9 cellular contexts compared by ENCODE assay signal in genomic region chr7:44488955-44489354, GRCh38. TPM values are rescaled to one million over a fixed set of nuclear protein-coding genes. Genes with fewer than 3 reads are reported as not detected.
DNase-seq lines count a peak whose midpoint lies in the region; ATAC-seq, FAIRE-seq and TF ChIP-seq lines count a peak whose summit lies in the region.
"Had no signal": no experiment of that assay in that cellular context is flagged by ENCODE, and none has a peak within 500 bp of the region (broad histone marks: within the 10 kb centered on the region; RNA-seq: fewer than 3 reads in every experiment).

No MANE protein-coding gene starts in this region.

- 83% methylated on average over 3 of the region's 3 CpGs for WGBS in prostate gland

- H3K79me2 ChIP-seq in PC-3 (ENCODE audit: low read length) (peaks cover 63% of the 10 kb centered on the region), endothelial cell of umbilical vein (ENCODE audit: control insufficient read depth, insufficient read depth, low read length) (peaks cover 52% of the 10 kb centered on the region)

- H3K27me3 ChIP-seq in GM06990 (replicated peaks; ENCODE audit: control insufficient read depth, insufficient read depth, low read length) (no peaks in the 10 kb centered on the region), PC-3 (ENCODE audit: low read length) (no peaks in the 10 kb centered on the region), endothelial cell of umbilical vein (ENCODE audit: control insufficient read depth in 2 of 2, insufficient read depth in 2 of 2, low read length in 2 of 2) (no peaks in the 10 kb centered on the region), prostate gland (replicated peaks; ENCODE audit: insufficient read depth) (no peaks in the 10 kb centered on the region)
- H3K27me3 ChIP-seq: neutrophil had no signal

- BruUV-seq in PC-3 (replicated peaks; lab: Mats Ljungman, UMichigan), result no TSS peak
- no TSS peak for BruUV-seq in endothelial cell of umbilical vein (replicated peaks; lab: Mats Ljungman, UMichigan)

- peaks cover 12% of the 10 kb centered on the region for H3K36me3 ChIP-seq in GM06990 (ENCODE audit: control insufficient read depth, insufficient read depth, low read length)
- peaks cover 15% of the 10 kb centered on the region for H3K36me3 ChIP-seq in PC-3 (ENCODE audit: low read depth, low read length)
- peaks cover 4 to 8% of the 10 kb centered on the region in 2 experiments for H3K36me3 ChIP-seq in endothelial cell of umbilical vein (ENCODE audit: control insufficient read depth in 2 of 2, extremely low read depth in 1 of 2, insufficient read depth in 2 of 2, low read length in 2 of 2)
- H3K36me3 ChIP-seq in prostate gland, result no peaks in the 10 kb centered on the region

- peaks cover 12% of the 10 kb centered on the region for H3K4me1 ChIP-seq in PC-3 (ENCODE audit: insufficient read depth, low read length)
- peaks cover 49% of the 10 kb centered on the region for H3K4me1 ChIP-seq in endothelial cell of umbilical vein (ENCODE audit: control insufficient read depth, extremely low read depth, insufficient read depth, low read length)
- peaks cover 22% of the 10 kb centered on the region for H3K4me1 ChIP-seq in prostate gland (replicated peaks)

- no peak for DNase-seq in GM06990 (ENCODE audit: extremely low read depth, insufficient read length)
- DNase-seq in PC-3, result no peak
- DNase-seq in endothelial cell of umbilical vein (ENCODE audit: low read depth, low spot score), result no peak
- DNase-seq in prostate gland (ENCODE audit: low spot score), result no peak
- no peak for DNase-seq in NCI-H748 (lab: John Stamatoyannopoulos, UW; ENCODE audit: unreplicated experiment)
- no peak for DNase-seq in cerebellar nuclear complex (lab: John Stamatoyannopoulos, UW)
- DNase-seq in mucosa of gallbladder (ENCODE audit: low spot score), result no peak
- no peak for DNase-seq in midbrain (lab: John Stamatoyannopoulos, UW)

- TF ChIP-seq CTCF in GM06990 (IDR thresholded peaks at IDR 0.05; ENCODE audit: insufficient read depth, low read length, poor library complexity, severe bottlenecking) (no peak), PC-3 (conservative IDR thresholded peaks at IDR 0.05; ENCODE audit: low read depth, low read length) (no peak), endothelial cell of umbilical vein (IDR thresholded peaks at IDR 0.05; ENCODE audit: extremely low read depth in 1 of 2, insufficient read depth in 1 of 2, low read depth in 1 of 2, low read length in 2 of 2) (no peak), prostate gland (IDR thresholded peaks at IDR 0.05) (no peak)

- H3K27ac ChIP-seq in PC-3 (ENCODE audit: low read length), result no peak overlapping the region
- no peak overlapping the region for H3K27ac ChIP-seq in endothelial cell of umbilical vein (ENCODE audit: insufficient read depth, low read depth, low read length)
- no peak overlapping the region for H3K27ac ChIP-seq in prostate gland
- H3K27ac ChIP-seq: neutrophil had no signal

- intact Hi-C loops in PC-3 (cut with micrococcal nuclease) (loop anchor here (5.0 kb wide), 1 partner anchor 78 kb away; no protein-coding TSS in a partner anchor), endothelial cell of umbilical vein (cut with micrococcal nuclease) (loop anchor here (2.0 kb wide), 1 partner anchor 360 kb away; the partner anchor contains the start of gene H2AZ2), prostate gland (cut with DNase I) (no loop called here)

- H3K9me3 ChIP-seq in PC-3 (ENCODE audit: low read length), result no peaks in the 10 kb centered on the region
- H3K9me3 ChIP-seq in endothelial cell of umbilical vein (replicated peaks; ENCODE audit: control insufficient read depth, insufficient read depth, low read length), result no peaks in the 10 kb centered on the region
- no peaks in the 10 kb centered on the region for H3K9me3 ChIP-seq in prostate gland
- H3K9me3 ChIP-seq: neutrophil had no signal

- H2AFZ ChIP-seq in PC-3 (ENCODE audit: low read length) (no peak overlapping the region), endothelial cell of umbilical vein (ENCODE audit: low read depth, low read length) (no peak overlapping the region)

- CTCF ChIA-PET in PC-3 (lab: Charles Lee) (interaction anchor here (1.1 kb wide), 1 partner anchor 76 kb away, joined by 5 read pairs; no protein-coding TSS in a partner anchor), endothelial cell of umbilical vein (lab: Charles Lee) (interaction anchor here (1.5 to 3.6 kb wide), 2 partner anchors 77 to 140 kb away, joined by 4 to 16 read pairs; no protein-coding TSS in a partner anchor)

- H3K9ac ChIP-seq in PC-3 (ENCODE audit: low read length) (peak overlapping the region; percentile 96; the same call in 1 of the 2 replicates), endothelial cell of umbilical vein (replicated peaks; ENCODE audit: extremely low read depth, insufficient read depth, low read length) (no peak overlapping the region)

- POLR2A ChIA-PET in PC-3 (lab: Charles Lee; ENCODE audit: unreplicated experiment), result no interaction called here
- POLR2A ChIA-PET in endothelial cell of umbilical vein (lab: Charles Lee), result no interaction called here

- H3F3A ChIP-seq in PC-3 (ENCODE audit: low read length, unreplicated experiment), result no peaks in the 10 kb centered on the region

- H3K9me1 ChIP-seq in endothelial cell of umbilical vein (replicated peaks; ENCODE audit: control insufficient read depth, extremely low read depth, insufficient read depth, low read length), result no peaks in the 10 kb centered on the region

- ATAC-seq in PC-3, result no peak

- no peak for TF ChIP-seq POLR2A in endothelial cell of umbilical vein (IDR thresholded peaks at IDR 0.05; ENCODE audit: low read depth, low read length)
- TF ChIP-seq POLR2A in prostate gland (IDR thresholded peaks at IDR 0.05), result no peak

- H3K9me2 ChIP-seq in PC-3 (replicated peaks; ENCODE audit: low read length), result no peaks in the 10 kb centered on the region

- H3K4me2 ChIP-seq in PC-3 (ENCODE audit: low read length), result peak overlapping the region; percentile 95
- H3K4me2 ChIP-seq in endothelial cell of umbilical vein (ENCODE audit: insufficient read depth, low read length), result peak overlapping the region; percentile 94

- no peak for FAIRE-seq in endothelial cell of umbilical vein (lab: Jason Lieb, UNC)

- dilution Hi-C loops in endothelial cell of umbilical vein (cut with MboI; ENCODE audit: extremely low pct_ligation_motif_present, low sequenced_read_pairs), result no loop called here

- peak overlapping the region; percentile 94 for H3K4me3 ChIP-seq in GM06990 (replicated peaks; ENCODE audit: low read depth, low read length)
- H3K4me3 ChIP-seq in PC-3 (ENCODE audit: low read length), result peak overlapping the region; percentile 89
- H3K4me3 ChIP-seq in endothelial cell of umbilical vein (replicated peaks in 1 of 3; ENCODE audit: insufficient read depth in 1 of 3, low read depth in 1 of 3, low read length in 3 of 3), result peak overlapping the region; percentile 6 to 94 (median 65)
- peak overlapping the region; percentile 69 to 90 for H3K4me3 ChIP-seq in prostate gland

- H4K20me1 ChIP-seq in PC-3 (ENCODE audit: low read length) (peaks cover 10% of the 10 kb centered on the region; the same call in 1 of the 2 replicates), endothelial cell of umbilical vein (replicated peaks; ENCODE audit: control insufficient read depth, extremely low read depth, insufficient read depth, low read length) (no peaks in the 10 kb centered on the region)

TF ChIP-seq in endothelial cell of umbilical vein, 7 proteins besides CTCF, POLR2A, EP300 and RAD21:
- no peak for TF ChIP-seq FOS (IDR thresholded peaks at IDR 0.05; ENCODE audit: borderline replicate concordance, insufficient read depth, low read length)
- no peak for TF ChIP-seq POLR2AphosphoS5 (IDR thresholded peaks at IDR 0.05; ENCODE audit: insufficient read depth, low read depth, low read length)
- no peak for TF ChIP-seq GATA2 (IDR thresholded peaks at IDR 0.05; ENCODE audit: insufficient read depth, insufficient read length, low read depth, low read length)
- no peak for TF ChIP-seq MAX (IDR thresholded peaks at IDR 0.05; ENCODE audit: insufficient read depth, insufficient read length)
- TF ChIP-seq JUN (IDR thresholded peaks at IDR 0.05; ENCODE audit: borderline replicate concordance, insufficient read depth, insufficient read length, low read depth), result no peak

RNA-seq across cellular contexts. Expression of gene NUDCD3, which starts 1.5 kb away (rescaled TPM):
- total RNA-seq in PC-3 (2014; rRNA removed) (82.3 and 93.6 TPM in 2 replicates), endothelial cell of umbilical vein (117 and 137 TPM in 2 replicates), prostate gland (10 to 100 TPM; 55.2 to 55.9 TPM), mucosa of gallbladder (122 TPM)
- polyA plus RNA-seq in endothelial cell of umbilical vein, result 39.4 and 50.6 TPM in 2 replicates
- 48.7 and 53.4 TPM in 2 replicates for polyA plus RNA-seq in endothelial cell of umbilical vein (2011; cell fraction: cytosol; rRNA removed)
- 82.9 and 92.9 TPM in 2 replicates for polyA plus RNA-seq in endothelial cell of umbilical vein (2011; cell fraction: nucleus; rRNA removed)
- polyA plus RNA-seq in endothelial cell of umbilical vein (2012), result 69.6 and 73.3 TPM in 2 replicates
- polyA minus RNA-seq in endothelial cell of umbilical vein, result 120 TPM in 2 replicates
- 13.2 TPM for polyA minus RNA-seq in endothelial cell of umbilical vein (2011; cell fraction: cytosol; rRNA and poly(A)+ RNA removed)
- polyA minus RNA-seq in endothelial cell of umbilical vein (2011; cell fraction: nucleus; rRNA and poly(A)+ RNA removed), result 42.1 and 42.9 TPM in 2 replicates

RNA-seq across cellular contexts. Expression of gene NPC1L1, which starts 52.2 kb away (rescaled TPM):
- total RNA-seq in PC-3 (2014; rRNA removed), result 0.04 TPM in 1 of 2 replicates, not detected in the other
- not detected in 2 replicates for total RNA-seq in endothelial cell of umbilical vein
- polyA plus RNA-seq in endothelial cell of umbilical vein, result not detected in 2 replicates
- not detected in 2 replicates for polyA plus RNA-seq in endothelial cell of umbilical vein (2011; cell fraction: cytosol; rRNA removed)
- not detected in 2 replicates for polyA plus RNA-seq in endothelial cell of umbilical vein (2011; cell fraction: nucleus; rRNA removed)
- polyA plus RNA-seq in endothelial cell of umbilical vein (2012), result not detected in 2 replicates
- not detected in 2 replicates for polyA minus RNA-seq in endothelial cell of umbilical vein
- not detected for polyA minus RNA-seq in endothelial cell of umbilical vein (2011; cell fraction: cytosol; rRNA and poly(A)+ RNA removed)
- not detected in 2 replicates for polyA minus RNA-seq in endothelial cell of umbilical vein (2011; cell fraction: nucleus; rRNA and poly(A)+ RNA removed)
- total RNA-seq in prostate gland, result under 1 TPM; 0.11 to 0.23 TPM
- 61.3 TPM for total RNA-seq in mucosa of gallbladder

Comparison
In these comparisons a context has a peak if more than half of its experiments do, and no peak if none do; other contexts are left out.
1. RNA of gene NPC1L1, which starts 52.2 kb away (total RNA-seq): 61.3 TPM in mucosa of gallbladder (single experiment); 0.11 to 0.23 TPM in prostate gland, 0.04 TPM in PC-3 and not detected in endothelial cell of umbilical vein; every median in the first group is over 10 times any median in the second.
2. Peak in every context shown above with its lines, with median percentiles within 50 percentile points of each other: H3K4me3 ChIP-seq.